Comparison of ENCODE assay signal across 33 cellular contexts in genomic region chr6:52187098-52187497, GRCh38. TPM values are rescaled to one million over a fixed set of nuclear protein-coding genes. Genes with fewer than 3 reads are reported as not detected.
"Had no signal": no experiment of that assay in that cellular context is flagged by ENCODE, and none has a peak within 500 bp of the region (broad histone marks: within the 10 kb centered on the region; RNA-seq: fewer than 3 reads in every experiment).

No MANE protein-coding gene starts in this region.

- H3K27me3 ChIP-seq: adrenal gland, body of pancreas, esophagus muscularis mucosa, gastrocnemius medialis had no signal

- DNase-seq: activated B cell treated with CpG ODN at 0.5 μM for 24 hours; activated CD4-positive, alpha-beta T cell treated with anti-CD3 and anti-CD28 coated beads for 48 hours; activated CD4-positive, alpha-beta T cell treated with anti-CD3 and anti-CD28 coated beads, Interleukin-2, amount 50 U/mL, for 1 hour; activated CD4-positive, alpha-beta T cell treated with anti-CD3 and anti-CD28 coated beads, Interleukin-2, amount 50 U/mL, for 48 hours; activated CD8-positive, alpha-beta memory T cell treated with anti-CD3 and anti-CD28 coated beads for 24 hours; activated CD8-positive, alpha-beta T cell treated with anti-CD3 and anti-CD28 coated beads for 36 hours; activated effector memory CD4-positive, alpha-beta T cell treated with anti-CD3 and anti-CD28 coated beads, Interleukin-2, amount 50 U/mL, for 16 hours; activated naive CD4-positive, alpha-beta T cell treated with anti-CD3 and anti-CD28 coated beads for 36 hours; activated naive CD8-positive, alpha-beta T cell treated with anti-CD3 and anti-CD28 coated beads for 36 hours; activated naive CD8-positive, alpha-beta T cell treated with anti-CD3 and anti-CD28 coated beads, Interleukin-2, amount 50 U/mL, for 24 hours; activated T-cell treated with anti-CD3 and anti-CD28 coated beads, Interleukin-2, amount 50 U/mL, for 4 hours; adrenal gland; amygdala; aorta; body of pancreas; caudate nucleus; cortex of kidney; dermis blood vessel endothelial cell; effector CD4-positive, alpha-beta T cell; effector memory CD8-positive, alpha-beta T cell; erythroblast; foreskin keratinocyte; gastrocnemius medialis; heart right ventricle; T-helper 17 cell; T1000; WERI-Rb-1 had no signal

- FAIRE-seq: colon had no signal

- H3K4me3 ChIP-seq: adrenal gland, body of pancreas, esophagus muscularis mucosa, gastrocnemius medialis, heart right ventricle had no signal

- ATAC-seq: activated CD4-positive, CD25-positive, alpha-beta regulatory T cell treated with anti-CD3 and anti-CD28 coated beads, Interleukin-2, amount 50 U/mL, for 24 hours; activated CD8-positive, alpha-beta T cell treated with anti-CD3 and anti-CD28 coated beads for 36 hours; activated naive CD8-positive, alpha-beta T cell treated with anti-CD3 and anti-CD28 coated beads, Interleukin-2, amount 50 U/mL, for 24 hours; activated T-cell treated with anti-CD3 and anti-CD28 coated beads, Interleukin-2, amount 50 U/mL, for 4 hours; body of pancreas; effector memory CD8-positive, alpha-beta T cell; foreskin keratinocyte; gastrocnemius medialis; heart right ventricle had no signal

- H3K36me3 ChIP-seq: adrenal gland, esophagus muscularis mucosa, gastrocnemius medialis, heart right ventricle, WERI-Rb-1 had no signal

- H3K27ac ChIP-seq: adrenal gland, body of pancreas, esophagus muscularis mucosa, foreskin keratinocyte, gastrocnemius medialis, heart right ventricle, WERI-Rb-1 had no signal

- H3K9me3 ChIP-seq: adrenal gland, body of pancreas, esophagus muscularis mucosa, gastrocnemius medialis, heart right ventricle had no signal

- H3K4me1 ChIP-seq: adrenal gland, body of pancreas, esophagus muscularis mucosa, foreskin keratinocyte, heart right ventricle had no signal

RNA-seq across cellular contexts. Expression of gene IL17A, which starts 0.9 kb away (rescaled TPM):
- total RNA-seq: activated B cell treated with CpG ODN at 0.5 μM for 24 hours; activated CD8-positive, alpha-beta T cell treated with anti-CD3 and anti-CD28 coated beads for 36 hours; activated naive CD8-positive, alpha-beta T cell treated with anti-CD3 and anti-CD28 coated beads for 36 hours; adrenal gland; aorta; body of pancreas; chondrocyte; dermis blood vessel endothelial cell; esophagus muscularis mucosa; foreskin keratinocyte; gastrocnemius medialis; glomerular endothelial cell; heart right ventricle had no signal
- polyA plus RNA-seq: adrenal gland, aorta, foreskin keratinocyte, heart right ventricle had no signal

RNA-seq across cellular contexts. Expression of gene IL17F, which starts 57.2 kb away (rescaled TPM):
- total RNA-seq: activated B cell treated with CpG ODN at 0.5 μM for 24 hours; activated naive CD8-positive, alpha-beta T cell treated with anti-CD3 and anti-CD28 coated beads for 36 hours; activated T-helper 2 cell treated with anti-CD3 and anti-CD28 coated beads, Interferon-gamma antibody, Interleukin-2, Interleukin-4, amounts not matched to agents 10 μg/mL and 5 μg/mL and 100 μg/mL, durations not matched to agents 14 hours and 24 hours and 36 hours; adrenal gland; aorta; body of pancreas; chondrocyte; dermis blood vessel endothelial cell; esophagus muscularis mucosa; foreskin keratinocyte; gastrocnemius medialis; glomerular endothelial cell; heart right ventricle had no signal
- polyA plus RNA-seq: adrenal gland, aorta, foreskin keratinocyte, heart right ventricle had no signal
